1 cellular context compared by ENCODE assay signal in the genomic region with DNA sequence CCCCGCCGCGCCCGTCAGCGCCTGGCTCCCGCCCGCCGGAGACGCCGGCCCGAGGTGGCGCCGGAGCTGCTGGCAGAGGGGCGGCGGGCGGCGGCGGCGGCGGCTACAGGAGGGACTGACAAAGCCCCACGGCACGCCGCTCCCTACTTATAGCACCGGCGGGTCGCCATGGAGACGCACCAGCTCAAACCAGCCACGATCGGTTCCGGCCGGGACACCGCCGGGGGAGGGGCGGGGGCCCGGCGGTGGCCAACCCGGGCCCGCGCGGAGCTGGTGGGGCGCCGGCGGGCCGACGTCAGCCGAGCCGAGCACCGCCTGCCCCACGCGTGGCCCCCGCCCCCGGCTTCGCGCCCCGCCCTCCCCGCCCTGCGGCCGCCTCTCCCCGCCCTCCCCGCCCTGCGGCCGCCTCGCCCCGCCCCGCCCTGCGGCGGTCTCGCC.
TF ChIP-seq lines count a peak whose summit lies in the region.

A gene (minus strand): TSS at position 120 of the 438 bp plus-strand sequence. CDS start 3,295 bp downstream, outside the sequence.

TF ChIP-seq in GM12878, 131 proteins besides CTCF, POLR2A, EP300 and RAD21 (continued from another document and continues in another):
- TF ChIP-seq, protein P1, sequence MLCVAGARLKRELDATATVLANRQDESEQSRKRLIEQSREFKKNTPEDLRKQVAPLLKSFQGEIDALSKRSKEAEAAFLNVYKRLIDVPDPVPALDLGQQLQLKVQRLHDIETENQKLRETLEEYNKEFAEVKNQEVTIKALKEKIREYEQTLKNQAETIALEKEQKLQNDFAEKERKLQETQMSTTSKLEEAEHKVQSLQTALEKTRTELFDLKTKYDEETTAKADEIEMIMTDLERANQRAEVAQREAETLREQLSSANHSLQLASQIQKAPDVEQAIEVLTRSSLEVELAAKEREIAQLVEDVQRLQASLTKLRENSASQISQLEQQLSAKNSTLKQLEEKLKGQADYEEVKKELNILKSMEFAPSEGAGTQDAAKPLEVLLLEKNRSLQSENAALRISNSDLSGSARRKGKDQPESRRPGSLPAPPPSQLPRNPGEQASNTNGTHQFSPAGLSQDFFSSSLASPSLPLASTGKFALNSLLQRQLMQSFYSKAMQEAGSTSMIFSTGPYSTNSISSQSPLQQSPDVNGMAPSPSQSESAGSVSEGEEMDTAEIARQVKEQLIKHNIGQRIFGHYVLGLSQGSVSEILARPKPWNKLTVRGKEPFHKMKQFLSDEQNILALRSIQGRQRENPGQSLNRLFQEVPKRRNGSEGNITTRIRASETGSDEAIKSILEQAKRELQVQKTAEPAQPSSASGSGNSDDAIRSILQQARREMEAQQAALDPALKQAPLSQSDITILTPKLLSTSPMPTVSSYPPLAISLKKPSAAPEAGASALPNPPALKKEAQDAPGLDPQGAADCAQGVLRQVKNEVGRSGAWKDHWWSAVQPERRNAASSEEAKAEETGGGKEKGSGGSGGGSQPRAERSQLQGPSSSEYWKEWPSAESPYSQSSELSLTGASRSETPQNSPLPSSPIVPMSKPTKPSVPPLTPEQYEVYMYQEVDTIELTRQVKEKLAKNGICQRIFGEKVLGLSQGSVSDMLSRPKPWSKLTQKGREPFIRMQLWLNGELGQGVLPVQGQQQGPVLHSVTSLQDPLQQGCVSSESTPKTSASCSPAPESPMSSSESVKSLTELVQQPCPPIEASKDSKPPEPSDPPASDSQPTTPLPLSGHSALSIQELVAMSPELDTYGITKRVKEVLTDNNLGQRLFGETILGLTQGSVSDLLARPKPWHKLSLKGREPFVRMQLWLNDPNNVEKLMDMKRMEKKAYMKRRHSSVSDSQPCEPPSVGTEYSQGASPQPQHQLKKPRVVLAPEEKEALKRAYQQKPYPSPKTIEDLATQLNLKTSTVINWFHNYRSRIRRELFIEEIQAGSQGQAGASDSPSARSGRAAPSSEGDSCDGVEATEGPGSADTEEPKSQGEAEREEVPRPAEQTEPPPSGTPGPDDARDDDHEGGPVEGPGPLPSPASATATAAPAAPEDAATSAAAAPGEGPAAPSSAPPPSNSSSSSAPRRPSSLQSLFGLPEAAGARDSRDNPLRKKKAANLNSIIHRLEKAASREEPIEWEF (IDR thresholded peaks at IDR 0.05; ENCODE audit: insufficient replicate concordance, low read depth, low read length): no peak
- TF ChIP-seq MYB (IDR thresholded peaks at IDR 0.05; ENCODE audit: borderline replicate concordance, low read depth, low read length): no peak
- TF ChIP-seq, protein P2, sequence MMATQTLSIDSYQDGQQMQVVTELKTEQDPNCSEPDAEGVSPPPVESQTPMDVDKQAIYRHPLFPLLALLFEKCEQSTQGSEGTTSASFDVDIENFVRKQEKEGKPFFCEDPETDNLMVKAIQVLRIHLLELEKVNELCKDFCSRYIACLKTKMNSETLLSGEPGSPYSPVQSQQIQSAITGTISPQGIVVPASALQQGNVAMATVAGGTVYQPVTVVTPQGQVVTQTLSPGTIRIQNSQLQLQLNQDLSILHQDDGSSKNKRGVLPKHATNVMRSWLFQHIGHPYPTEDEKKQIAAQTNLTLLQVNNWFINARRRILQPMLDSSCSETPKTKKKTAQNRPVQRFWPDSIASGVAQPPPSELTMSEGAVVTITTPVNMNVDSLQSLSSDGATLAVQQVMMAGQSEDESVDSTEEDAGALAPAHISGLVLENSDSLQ (IDR thresholded peaks at IDR 0.05): no peak
- TF ChIP-seq, protein P3, sequence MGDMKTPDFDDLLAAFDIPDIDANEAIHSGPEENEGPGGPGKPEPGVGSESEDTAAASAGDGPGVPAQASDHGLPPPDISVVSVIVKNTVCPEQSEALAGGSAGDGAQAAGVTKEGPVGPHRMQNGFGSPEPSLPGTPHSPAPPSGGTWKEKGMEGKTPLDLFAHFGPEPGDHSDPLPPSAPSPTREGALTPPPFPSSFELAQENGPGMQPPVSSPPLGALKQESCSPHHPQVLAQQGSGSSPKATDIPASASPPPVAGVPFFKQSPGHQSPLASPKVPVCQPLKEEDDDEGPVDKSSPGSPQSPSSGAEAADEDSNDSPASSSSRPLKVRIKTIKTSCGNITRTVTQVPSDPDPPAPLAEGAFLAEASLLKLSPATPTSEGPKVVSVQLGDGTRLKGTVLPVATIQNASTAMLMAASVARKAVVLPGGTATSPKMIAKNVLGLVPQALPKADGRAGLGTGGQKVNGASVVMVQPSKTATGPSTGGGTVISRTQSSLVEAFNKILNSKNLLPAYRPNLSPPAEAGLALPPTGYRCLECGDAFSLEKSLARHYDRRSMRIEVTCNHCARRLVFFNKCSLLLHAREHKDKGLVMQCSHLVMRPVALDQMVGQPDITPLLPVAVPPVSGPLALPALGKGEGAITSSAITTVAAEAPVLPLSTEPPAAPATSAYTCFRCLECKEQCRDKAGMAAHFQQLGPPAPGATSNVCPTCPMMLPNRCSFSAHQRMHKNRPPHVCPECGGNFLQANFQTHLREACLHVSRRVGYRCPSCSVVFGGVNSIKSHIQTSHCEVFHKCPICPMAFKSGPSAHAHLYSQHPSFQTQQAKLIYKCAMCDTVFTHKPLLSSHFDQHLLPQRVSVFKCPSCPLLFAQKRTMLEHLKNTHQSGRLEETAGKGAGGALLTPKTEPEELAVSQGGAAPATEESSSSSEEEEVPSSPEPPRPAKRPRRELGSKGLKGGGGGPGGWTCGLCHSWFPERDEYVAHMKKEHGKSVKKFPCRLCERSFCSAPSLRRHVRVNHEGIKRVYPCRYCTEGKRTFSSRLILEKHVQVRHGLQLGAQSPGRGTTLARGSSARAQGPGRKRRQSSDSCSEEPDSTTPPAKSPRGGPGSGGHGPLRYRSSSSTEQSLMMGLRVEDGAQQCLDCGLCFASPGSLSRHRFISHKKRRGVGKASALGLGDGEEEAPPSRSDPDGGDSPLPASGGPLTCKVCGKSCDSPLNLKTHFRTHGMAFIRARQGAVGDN (IDR thresholded peaks at IDR 0.05): no peak
- TF ChIP-seq STAT3 (IDR thresholded peaks at IDR 0.05; ENCODE audit: low read depth, low read length): no peak
- TF ChIP-seq ESRRA (IDR thresholded peaks at IDR 0.05; ENCODE audit: low read length): no peak
- TF ChIP-seq, protein P4, sequence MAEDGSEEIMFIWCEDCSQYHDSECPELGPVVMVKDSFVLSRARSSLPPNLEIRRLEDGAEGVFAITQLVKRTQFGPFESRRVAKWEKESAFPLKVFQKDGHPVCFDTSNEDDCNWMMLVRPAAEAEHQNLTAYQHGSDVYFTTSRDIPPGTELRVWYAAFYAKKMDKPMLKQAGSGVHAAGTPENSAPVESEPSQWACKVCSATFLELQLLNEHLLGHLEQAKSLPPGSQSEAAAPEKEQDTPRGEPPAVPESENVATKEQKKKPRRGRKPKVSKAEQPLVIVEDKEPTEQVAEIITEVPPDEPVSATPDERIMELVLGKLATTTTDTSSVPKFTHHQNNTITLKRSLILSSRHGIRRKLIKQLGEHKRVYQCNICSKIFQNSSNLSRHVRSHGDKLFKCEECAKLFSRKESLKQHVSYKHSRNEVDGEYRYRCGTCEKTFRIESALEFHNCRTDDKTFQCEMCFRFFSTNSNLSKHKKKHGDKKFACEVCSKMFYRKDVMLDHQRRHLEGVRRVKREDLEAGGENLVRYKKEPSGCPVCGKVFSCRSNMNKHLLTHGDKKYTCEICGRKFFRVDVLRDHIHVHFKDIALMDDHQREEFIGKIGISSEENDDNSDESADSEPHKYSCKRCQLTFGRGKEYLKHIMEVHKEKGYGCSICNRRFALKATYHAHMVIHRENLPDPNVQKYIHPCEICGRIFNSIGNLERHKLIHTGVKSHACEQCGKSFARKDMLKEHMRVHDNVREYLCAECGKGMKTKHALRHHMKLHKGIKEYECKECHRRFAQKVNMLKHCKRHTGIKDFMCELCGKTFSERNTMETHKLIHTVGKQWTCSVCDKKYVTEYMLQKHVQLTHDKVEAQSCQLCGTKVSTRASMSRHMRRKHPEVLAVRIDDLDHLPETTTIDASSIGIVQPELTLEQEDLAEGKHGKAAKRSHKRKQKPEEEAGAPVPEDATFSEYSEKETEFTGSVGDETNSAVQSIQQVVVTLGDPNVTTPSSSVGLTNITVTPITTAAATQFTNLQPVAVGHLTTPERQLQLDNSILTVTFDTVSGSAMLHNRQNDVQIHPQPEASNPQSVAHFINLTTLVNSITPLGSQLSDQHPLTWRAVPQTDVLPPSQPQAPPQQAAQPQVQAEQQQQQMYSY (CRISPR knock-in tag; IDR thresholded peaks at IDR 0.05): no peak
- peak; percentile 99 for TF ChIP-seq BACH1 (IDR thresholded peaks at IDR 0.05; ENCODE audit: borderline replicate concordance)
- TF ChIP-seq, protein P5, sequence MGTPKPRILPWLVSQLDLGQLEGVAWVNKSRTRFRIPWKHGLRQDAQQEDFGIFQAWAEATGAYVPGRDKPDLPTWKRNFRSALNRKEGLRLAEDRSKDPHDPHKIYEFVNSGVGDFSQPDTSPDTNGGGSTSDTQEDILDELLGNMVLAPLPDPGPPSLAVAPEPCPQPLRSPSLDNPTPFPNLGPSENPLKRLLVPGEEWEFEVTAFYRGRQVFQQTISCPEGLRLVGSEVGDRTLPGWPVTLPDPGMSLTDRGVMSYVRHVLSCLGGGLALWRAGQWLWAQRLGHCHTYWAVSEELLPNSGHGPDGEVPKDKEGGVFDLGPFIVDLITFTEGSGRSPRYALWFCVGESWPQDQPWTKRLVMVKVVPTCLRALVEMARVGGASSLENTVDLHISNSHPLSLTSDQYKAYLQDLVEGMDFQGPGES (IDR thresholded peaks at IDR 0.05): no peak
- TF ChIP-seq NFXL1 (IDR thresholded peaks at IDR 0.05; ENCODE audit: borderline replicate concordance): peak; percentile 37; the same call in 1 of the 2 replicates
- TF ChIP-seq, protein P6, sequence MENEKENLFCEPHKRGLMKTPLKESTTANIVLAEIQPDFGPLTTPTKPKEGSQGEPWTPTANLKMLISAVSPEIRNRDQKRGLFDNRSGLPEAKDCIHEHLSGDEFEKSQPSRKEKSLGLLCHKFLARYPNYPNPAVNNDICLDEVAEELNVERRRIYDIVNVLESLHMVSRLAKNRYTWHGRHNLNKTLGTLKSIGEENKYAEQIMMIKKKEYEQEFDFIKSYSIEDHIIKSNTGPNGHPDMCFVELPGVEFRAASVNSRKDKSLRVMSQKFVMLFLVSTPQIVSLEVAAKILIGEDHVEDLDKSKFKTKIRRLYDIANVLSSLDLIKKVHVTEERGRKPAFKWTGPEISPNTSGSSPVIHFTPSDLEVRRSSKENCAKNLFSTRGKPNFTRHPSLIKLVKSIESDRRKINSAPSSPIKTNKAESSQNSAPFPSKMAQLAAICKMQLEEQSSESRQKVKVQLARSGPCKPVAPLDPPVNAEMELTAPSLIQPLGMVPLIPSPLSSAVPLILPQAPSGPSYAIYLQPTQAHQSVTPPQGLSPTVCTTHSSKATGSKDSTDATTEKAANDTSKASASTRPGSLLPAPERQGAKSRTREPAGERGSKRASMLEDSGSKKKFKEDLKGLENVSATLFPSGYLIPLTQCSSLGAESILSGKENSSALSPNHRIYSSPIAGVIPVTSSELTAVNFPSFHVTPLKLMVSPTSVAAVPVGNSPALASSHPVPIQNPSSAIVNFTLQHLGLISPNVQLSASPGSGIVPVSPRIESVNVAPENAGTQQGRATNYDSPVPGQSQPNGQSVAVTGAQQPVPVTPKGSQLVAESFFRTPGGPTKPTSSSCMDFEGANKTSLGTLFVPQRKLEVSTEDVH (IDR thresholded peaks at IDR 0.05; ENCODE audit: low read depth, partially characterized antibody): no peak
- TF ChIP-seq KLF5 (IDR thresholded peaks at IDR 0.05; ENCODE audit: partially characterized antibody): no peak
- TF ChIP-seq TCF7 (IDR thresholded peaks at IDR 0.05; ENCODE audit: borderline replicate concordance): no peak
- TF ChIP-seq, protein P7, sequence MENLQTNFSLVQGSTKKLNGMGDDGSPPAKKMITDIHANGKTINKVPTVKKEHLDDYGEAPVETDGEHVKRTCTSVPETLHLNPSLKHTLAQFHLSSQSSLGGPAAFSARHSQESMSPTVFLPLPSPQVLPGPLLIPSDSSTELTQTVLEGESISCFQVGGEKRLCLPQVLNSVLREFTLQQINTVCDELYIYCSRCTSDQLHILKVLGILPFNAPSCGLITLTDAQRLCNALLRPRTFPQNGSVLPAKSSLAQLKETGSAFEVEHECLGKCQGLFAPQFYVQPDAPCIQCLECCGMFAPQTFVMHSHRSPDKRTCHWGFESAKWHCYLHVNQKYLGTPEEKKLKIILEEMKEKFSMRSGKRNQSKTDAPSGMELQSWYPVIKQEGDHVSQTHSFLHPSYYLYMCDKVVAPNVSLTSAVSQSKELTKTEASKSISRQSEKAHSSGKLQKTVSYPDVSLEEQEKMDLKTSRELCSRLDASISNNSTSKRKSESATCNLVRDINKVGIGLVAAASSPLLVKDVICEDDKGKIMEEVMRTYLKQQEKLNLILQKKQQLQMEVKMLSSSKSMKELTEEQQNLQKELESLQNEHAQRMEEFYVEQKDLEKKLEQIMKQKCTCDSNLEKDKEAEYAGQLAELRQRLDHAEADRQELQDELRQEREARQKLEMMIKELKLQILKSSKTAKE (IDR thresholded peaks at IDR 0.05; ENCODE audit: low read depth, poor library complexity, severe bottlenecking): no peak
- no peak for TF ChIP-seq TCF12 (IDR thresholded peaks at IDR 0.05; ENCODE audit: low read depth, low read length)
- TF ChIP-seq RELA (IDR thresholded peaks at IDR 0.05; ENCODE audit: borderline replicate concordance, partially characterized antibody): peak; percentile 19
- TF ChIP-seq, protein P8, sequence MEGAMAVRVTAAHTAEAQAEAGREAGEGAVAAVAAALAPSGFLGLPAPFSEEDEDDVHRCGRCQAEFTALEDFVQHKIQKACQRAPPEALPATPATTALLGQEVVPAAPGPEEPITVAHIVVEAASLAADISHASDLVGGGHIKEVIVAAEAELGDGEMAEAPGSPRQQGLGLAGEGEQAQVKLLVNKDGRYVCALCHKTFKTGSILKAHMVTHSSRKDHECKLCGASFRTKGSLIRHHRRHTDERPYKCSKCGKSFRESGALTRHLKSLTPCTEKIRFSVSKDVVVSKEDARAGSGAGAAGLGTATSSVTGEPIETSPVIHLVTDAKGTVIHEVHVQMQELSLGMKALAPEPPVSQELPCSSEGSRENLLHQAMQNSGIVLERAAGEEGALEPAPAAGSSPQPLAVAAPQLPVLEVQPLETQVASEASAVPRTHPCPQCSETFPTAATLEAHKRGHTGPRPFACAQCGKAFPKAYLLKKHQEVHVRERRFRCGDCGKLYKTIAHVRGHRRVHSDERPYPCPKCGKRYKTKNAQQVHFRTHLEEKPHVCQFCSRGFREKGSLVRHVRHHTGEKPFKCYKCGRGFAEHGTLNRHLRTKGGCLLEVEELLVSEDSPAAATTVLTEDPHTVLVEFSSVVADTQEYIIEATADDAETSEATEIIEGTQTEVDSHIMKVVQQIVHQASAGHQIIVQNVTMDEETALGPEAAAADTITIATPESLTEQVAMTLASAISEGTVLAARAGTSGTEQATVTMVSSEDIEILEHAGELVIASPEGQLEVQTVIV (IDR thresholded peaks at IDR 0.05; ENCODE audit: borderline replicate concordance, partially characterized antibody): no peak
- TF ChIP-seq HDAC6 (IDR thresholded peaks at IDR 0.05; ENCODE audit: unreplicated experiment): peak; percentile 15
- no peak for TF ChIP-seq SREBF2 (IDR thresholded peaks at IDR 0.05; ENCODE audit: low read length)
- TF ChIP-seq, protein P9, sequence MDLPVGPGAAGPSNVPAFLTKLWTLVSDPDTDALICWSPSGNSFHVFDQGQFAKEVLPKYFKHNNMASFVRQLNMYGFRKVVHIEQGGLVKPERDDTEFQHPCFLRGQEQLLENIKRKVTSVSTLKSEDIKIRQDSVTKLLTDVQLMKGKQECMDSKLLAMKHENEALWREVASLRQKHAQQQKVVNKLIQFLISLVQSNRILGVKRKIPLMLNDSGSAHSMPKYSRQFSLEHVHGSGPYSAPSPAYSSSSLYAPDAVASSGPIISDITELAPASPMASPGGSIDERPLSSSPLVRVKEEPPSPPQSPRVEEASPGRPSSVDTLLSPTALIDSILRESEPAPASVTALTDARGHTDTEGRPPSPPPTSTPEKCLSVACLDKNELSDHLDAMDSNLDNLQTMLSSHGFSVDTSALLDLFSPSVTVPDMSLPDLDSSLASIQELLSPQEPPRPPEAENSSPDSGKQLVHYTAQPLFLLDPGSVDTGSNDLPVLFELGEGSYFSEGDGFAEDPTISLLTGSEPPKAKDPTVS (IDR thresholded peaks at IDR 0.05; ENCODE audit: low read depth, low read length): no peak
- no peak for TF ChIP-seq ZSCAN29 (IDR thresholded peaks at IDR 0.05)
- peak; percentile 72 for TF ChIP-seq DPF2 (IDR thresholded peaks at IDR 0.05)
- TF ChIP-seq JUNB (IDR thresholded peaks at IDR 0.05): no peak
- no peak for TF ChIP-seq FOXM1 (IDR thresholded peaks at IDR 0.05; ENCODE audit: low read depth, low read length)
